Comparison of ENCODE assay signal across 9 cellular contexts in genomic region chr6:32975886-32976285, GRCh38. TPM values are rescaled to one million over a fixed set of nuclear protein-coding genes. Genes with fewer than 3 reads are reported as not detected.
A peak's percentile ranks its signal among the peaks of the same experiment; 100 is the strongest.
DNase-seq lines count a peak whose midpoint lies in the region; ATAC-seq, FAIRE-seq and TF ChIP-seq lines count a peak whose summit lies in the region.
"Had no signal": no experiment of that assay in that cellular context is flagged by ENCODE, and none has a peak within 500 bp of the region (broad histone marks: within the 10 kb centered on the region; RNA-seq: fewer than 3 reads in every experiment).

No MANE protein-coding gene starts in this region.

- no peaks in the 10 kb centered on the region for H3K9me3 Mint-ChIP-seq in CD4-positive, CD25-positive, alpha-beta regulatory T cell
- no peaks in the 10 kb centered on the region for H3K9me3 Mint-ChIP-seq in central memory CD8-positive, alpha-beta T cell
- no peaks in the 10 kb centered on the region for H3K9me3 Mint-ChIP-seq in natural killer cell treated with Interleukin-12 subunit alpha and Interleukin-12 subunit beta and Interleukin-15 and Interleukin-18, amount 100 ng/mL, for 72 hours

- DNase-seq in CD4-positive, CD25-positive, alpha-beta regulatory T cell: no peak
- no peak for DNase-seq in central memory CD8-positive, alpha-beta T cell (ENCODE audit: low spot score in 2 of 2)
- no peak for DNase-seq in natural killer cell treated with Interleukin-12 subunit alpha and Interleukin-12 subunit beta and Interleukin-15 and Interleukin-18, amount 100 ng/mL, for 72 hours (ENCODE audit: low spot score)
- DNase-seq in AG20443 (ENCODE audit: low spot score) (no peak), Right ventricle myocardium inferior (ENCODE audit: missing footprints) (no peak), GM19239 (ENCODE audit: insufficient read length, low spot score) (no peak), NCI-H2107 (lab: John Stamatoyannopoulos, UW) (no peak)
- DNase-seq: left colon had no signal

- no peak for FAIRE-seq in GM19239 (lab: Jason Lieb, UNC)

- H3K9me2 ChIP-seq in Loucy (replicated peaks; ENCODE audit: low read depth, low read length): no peaks in the 10 kb centered on the region

- peaks cover 88% of the 10 kb centered on the region for H4K20me1 ChIP-seq in Loucy (ENCODE audit: insufficient read depth, low read length, poor library complexity, severe bottlenecking)

- peaks cover 75% of the 10 kb centered on the region for H3K36me3 Mint-ChIP-seq in CD4-positive, CD25-positive, alpha-beta regulatory T cell
- peaks cover 98% of the 10 kb centered on the region for H3K36me3 Mint-ChIP-seq in central memory CD8-positive, alpha-beta T cell (ENCODE audit: insufficient read depth)
- peaks cover 67% of the 10 kb centered on the region for H3K36me3 Mint-ChIP-seq in natural killer cell treated with Interleukin-12 subunit alpha and Interleukin-12 subunit beta and Interleukin-15 and Interleukin-18, amount 100 ng/mL, for 72 hours

- H3K4me2 ChIP-seq in Loucy (ENCODE audit: low read depth, low read length, poor library complexity, severe bottlenecking): peak overlapping the region; percentile 93

- H3K27me3 Mint-ChIP-seq in CD4-positive, CD25-positive, alpha-beta regulatory T cell: peaks cover 13% of the 10 kb centered on the region
- no peaks in the 10 kb centered on the region for H3K27me3 Mint-ChIP-seq in central memory CD8-positive, alpha-beta T cell
- H3K27me3 Mint-ChIP-seq in natural killer cell treated with Interleukin-12 subunit alpha and Interleukin-12 subunit beta and Interleukin-15 and Interleukin-18, amount 100 ng/mL, for 72 hours: no peaks in the 10 kb centered on the region

- H3K79me2 ChIP-seq in Loucy (ENCODE audit: insufficient read depth, low read length): peaks cover 94% of the 10 kb centered on the region

- H3K36me3 ChIP-seq in CD4-positive, CD25-positive, alpha-beta regulatory T cell (ENCODE audit: control insufficient read depth, insufficient read depth, low read length): peaks cover 68% of the 10 kb centered on the region
- H3K36me3 ChIP-seq in Loucy (ENCODE audit: insufficient read depth, low read length): peaks cover 93% of the 10 kb centered on the region

- H3K27ac ChIP-seq in CD4-positive, CD25-positive, alpha-beta regulatory T cell (ENCODE audit: insufficient read depth, low read length, poor library complexity, severe bottlenecking): peak overlapping the region; percentile 98

- peaks cover 5 to 63% (median 42%) of the 10 kb centered on the region in 4 donors for H3K4me1 Mint-ChIP-seq in CD4-positive, CD25-positive, alpha-beta regulatory T cell
- H3K4me1 Mint-ChIP-seq in central memory CD8-positive, alpha-beta T cell: peaks cover 80% of the 10 kb centered on the region
- peaks cover 65 to 69% of the 10 kb centered on the region in 2 donors for H3K4me1 Mint-ChIP-seq in natural killer cell treated with Interleukin-12 subunit alpha and Interleukin-12 subunit beta and Interleukin-15 and Interleukin-18, amount 100 ng/mL, for 72 hours (ENCODE audit: low read depth in 2 of 2)

- peak overlapping the region; percentile 84 for H3K9ac ChIP-seq in Loucy (ENCODE audit: low read depth, low read length, poor library complexity, severe bottlenecking)

- no peak overlapping the region for H2AFZ ChIP-seq in Loucy (ENCODE audit: low read length)

- no peaks in the 10 kb centered on the region for H3K9me3 ChIP-seq in CD4-positive, CD25-positive, alpha-beta regulatory T cell (ENCODE audit: control insufficient read depth in 2 of 2, low read length in 2 of 2)
- H3K9me3 ChIP-seq in Loucy (ENCODE audit: insufficient read depth, low read depth, low read length): no peaks in the 10 kb centered on the region

- H3K4me3 ChIP-seq in CD4-positive, CD25-positive, alpha-beta regulatory T cell (ENCODE audit: low read depth, low read length): peak overlapping the region; percentile 100
- H3K4me3 ChIP-seq in Loucy (ENCODE audit: low read length, poor library complexity, severe bottlenecking): peak overlapping the region; percentile 96

- peaks cover 45% of the 10 kb centered on the region for H3K4me1 ChIP-seq in CD4-positive, CD25-positive, alpha-beta regulatory T cell (ENCODE audit: control insufficient read depth, insufficient read depth, low read length, poor library complexity, severe bottlenecking)
- H3K4me1 ChIP-seq in Loucy (ENCODE audit: insufficient read depth, low read length, poor library complexity, severe bottlenecking): peaks cover 47% of the 10 kb centered on the region

- peaks cover 25% of the 10 kb centered on the region; the same call in 1 of the 2 replicates for H3F3A ChIP-seq in Loucy (ENCODE audit: low read depth)

- intact Hi-C loops in Right ventricle myocardium inferior (cut with DNase I): loop anchor here (10.0 kb wide), 1 partner anchor 1001 kb away; the partner anchor contains the start of gene DXO

- H3K27me3 ChIP-seq in CD4-positive, CD25-positive, alpha-beta regulatory T cell (ENCODE audit: control insufficient read depth, insufficient read depth, low read length): no peaks in the 10 kb centered on the region
- H3K27me3 ChIP-seq in Loucy (ENCODE audit: insufficient read depth, low read length, poor library complexity, severe bottlenecking): peaks cover 29% of the 10 kb centered on the region

- no peak for TF ChIP-seq CTCF in Loucy (conservative IDR thresholded peaks at IDR 0.05; ENCODE audit: low read length)

- peak overlapping the region; percentile 44 to 92 (median 90) for H3K27ac Mint-ChIP-seq in CD4-positive, CD25-positive, alpha-beta regulatory T cell
- peak overlapping the region; percentile 99 for H3K27ac Mint-ChIP-seq in central memory CD8-positive, alpha-beta T cell (ENCODE audit: low read depth)
- H3K27ac Mint-ChIP-seq in natural killer cell treated with Interleukin-12 subunit alpha and Interleukin-12 subunit beta and Interleukin-15 and Interleukin-18, amount 100 ng/mL, for 72 hours: peak overlapping the region; percentile 83 to 87

- H3K4me3 Mint-ChIP-seq in CD4-positive, CD25-positive, alpha-beta regulatory T cell: peak overlapping the region; percentile 77 to 99 (median 98)
- H3K4me3 Mint-ChIP-seq in central memory CD8-positive, alpha-beta T cell: peak overlapping the region; percentile 97
- H3K4me3 Mint-ChIP-seq in natural killer cell treated with Interleukin-12 subunit alpha and Interleukin-12 subunit beta and Interleukin-15 and Interleukin-18, amount 100 ng/mL, for 72 hours: peak overlapping the region; percentile 93

- ATAC-seq in CD4-positive, CD25-positive, alpha-beta regulatory T cell (ENCODE audit: low read depth in 2 of 2): no peak
- ATAC-seq in central memory CD8-positive, alpha-beta T cell (replicated peaks; ENCODE audit: extremely low read depth, poor library complexity, severe bottlenecking): no peak
- ATAC-seq in natural killer cell treated with Interleukin-12 subunit alpha and Interleukin-12 subunit beta and Interleukin-15 and Interleukin-18, amount 100 ng/mL, for 72 hours: no peak
- no peak for ATAC-seq in Right ventricle myocardium inferior
- ATAC-seq: left colon had no signal

RNA-seq across cellular contexts. Expression of gene BRD2, which starts 7.5 kb away (rescaled TPM):
- 425 TPM for total RNA-seq in CD4-positive, CD25-positive, alpha-beta regulatory T cell
- 10 to 100 TPM; 43.9 to 58.7 (median 53.8) TPM for polyA plus RNA-seq in CD4-positive, CD25-positive, alpha-beta regulatory T cell
- 100 to 1,000 TPM; 347 to 352 TPM for total RNA-seq in natural killer cell treated with Interleukin-12 subunit alpha and Interleukin-12 subunit beta and Interleukin-15 and Interleukin-18, amount 100 ng/mL, for 72 hours
- 64.1 TPM for total RNA-seq in Right ventricle myocardium inferior

RNA-seq across cellular contexts. Expression of gene HLA-DMA, which starts 23.0 kb away (rescaled TPM):
- total RNA-seq in CD4-positive, CD25-positive, alpha-beta regulatory T cell: 53.1 TPM
- 10 to 100 TPM; 32.3 to 89.3 (median 70.1) TPM for polyA plus RNA-seq in CD4-positive, CD25-positive, alpha-beta regulatory T cell
- total RNA-seq in natural killer cell treated with Interleukin-12 subunit alpha and Interleukin-12 subunit beta and Interleukin-15 and Interleukin-18, amount 100 ng/mL, for 72 hours: 10 to 100 TPM; 16.9 to 73.0 TPM
- total RNA-seq in Right ventricle myocardium inferior: 19.7 TPM

RNA-seq across cellular contexts. Expression of gene HLA-DOA, which starts 33.5 kb away (rescaled TPM):
- total RNA-seq in CD4-positive, CD25-positive, alpha-beta regulatory T cell: 14.0 TPM
- polyA plus RNA-seq in CD4-positive, CD25-positive, alpha-beta regulatory T cell: 10 to 100 TPM in 1 of 4 donors, 1 to 10 TPM in 3; 7.0 to 14.9 (median 8.9) TPM
- total RNA-seq in natural killer cell treated with Interleukin-12 subunit alpha and Interleukin-12 subunit beta and Interleukin-15 and Interleukin-18, amount 100 ng/mL, for 72 hours: 10 to 100 TPM in 1 of 2 donors, under 1 TPM in 1; 0.86 to 22.1 TPM
- total RNA-seq in Right ventricle myocardium inferior: 1.5 TPM

RNA-seq across cellular contexts. Expression of gene HLA-DMB, which starts 35.1 kb away (rescaled TPM):
- 17.6 TPM for total RNA-seq in CD4-positive, CD25-positive, alpha-beta regulatory T cell
- polyA plus RNA-seq in CD4-positive, CD25-positive, alpha-beta regulatory T cell: 10 to 100 TPM; 12.8 to 44.2 (median 32.4) TPM
- 10 to 100 TPM in 1 of 2 donors, 1 to 10 TPM in 1; 2.7 to 17.8 TPM for total RNA-seq in natural killer cell treated with Interleukin-12 subunit alpha and Interleukin-12 subunit beta and Interleukin-15 and Interleukin-18, amount 100 ng/mL, for 72 hours
- total RNA-seq in Right ventricle myocardium inferior: 8.8 TPM
